Comparison of ENCODE assay signal across 14 cellular contexts in genomic region chr3:169999433-169999832, GRCh38. TPM values are rescaled to one million over a fixed set of nuclear protein-coding genes. Genes with fewer than 3 reads are reported as not detected.
A peak's percentile ranks its signal among the peaks of the same experiment; 100 is the strongest.
DNase-seq lines count a peak whose midpoint lies in the region; ATAC-seq and TF ChIP-seq lines count a peak whose summit lies in the region.
"Had no signal": no experiment of that assay in that cellular context is flagged by ENCODE, and none has a peak within 500 bp of the region (broad histone marks: within the 10 kb centered on the region; RNA-seq: fewer than 3 reads in every experiment).

No MANE protein-coding gene starts in this region.

- TF ChIP-seq CTCF in osteoblast (IDR thresholded peaks at IDR 0.05; ENCODE audit: extremely low read depth, low read depth, low read length), result no peak

- H3K27ac ChIP-seq in osteoblast (ENCODE audit: low read depth, low read length), result peak overlapping the region; percentile 58
- H3K27ac ChIP-seq: esophagus muscularis mucosa, skin epidermis, thoracic aorta had no signal

- H3K36me3 ChIP-seq in osteoblast (ENCODE audit: insufficient read depth, low read length), result peaks cover 10% of the 10 kb centered on the region
- H3K36me3 ChIP-seq: thoracic aorta had no signal

- DNase-seq in activated T-cell treated with anti-CD3 and anti-CD28 coated beads, Interleukin-2, amount 50 U/mL, for 4 hours, result no peak
- DNase-seq in activated T-cell treated with anti-CD3 and anti-CD28 coated beads, Interleukin-2, amount 50 U/mL, for 48 hours, result no peak
- DNase-seq in osteoblast (ENCODE audit: insufficient read length, low spot score, missing footprints), result no peak
- DNase-seq in iPS-NIHi7 (ENCODE audit: extremely low spot score), result no peak
- DNase-seq in HUDEP-2 (lab: John Stamatoyannopoulos, UW; ENCODE audit: unreplicated experiment in 76 of 76), result no peak
- DNase-seq in NCI-H1694 treated with DMSO at 0.1 percent for 48 hours (lab: John Stamatoyannopoulos, UW), result no peak
- DNase-seq: BE2C, left lung, NCI-H1105 had no signal

- peak; percentile 94 to 97 for ATAC-seq in activated T-cell treated with anti-CD3 and anti-CD28 coated beads, Interleukin-2, amount 50 U/mL, for 4 hours
- ATAC-seq in GM21619 (IDR thresholded peaks at IDR 0.05; ENCODE audit: unreplicated experiment) (peak; percentile 94), HG03354 (IDR thresholded peaks at IDR 0.05; ENCODE audit: poor library complexity, severe bottlenecking, unreplicated experiment) (peak; percentile 91)

- no peak overlapping the region for H3K4me3 ChIP-seq in osteoblast (ENCODE audit: insufficient read depth, low read length)
- H3K4me3 ChIP-seq: esophagus muscularis mucosa, left lung, skin epidermis, thoracic aorta had no signal

- H3K4me2 ChIP-seq in osteoblast (ENCODE audit: insufficient read depth, low read length), result no peak overlapping the region

- H3K36me3 Mint-ChIP-seq in activated T-cell treated with anti-CD3 and anti-CD28 coated beads, Interleukin-2, amount 50 U/mL, for 4 hours (ENCODE audit: insufficient read depth), result peaks cover 12% of the 10 kb centered on the region

- H3K4me3 Mint-ChIP-seq in activated T-cell treated with anti-CD3 and anti-CD28 coated beads, Interleukin-2, amount 50 U/mL, for 4 hours, result no peak overlapping the region

- peaks cover 7% of the 10 kb centered on the region for H3K4me1 ChIP-seq in osteoblast (ENCODE audit: insufficient read depth, low read length)
- H3K4me1 ChIP-seq: BE2C had no signal

- no peaks in the 10 kb centered on the region for H3K79me2 ChIP-seq in osteoblast (ENCODE audit: insufficient read depth, low read length)

- H3K9me3 Mint-ChIP-seq in activated T-cell treated with anti-CD3 and anti-CD28 coated beads, Interleukin-2, amount 50 U/mL, for 4 hours, result no peaks in the 10 kb centered on the region

- no peak overlapping the region for H2AFZ ChIP-seq in osteoblast (ENCODE audit: low read length)

- H4K20me1 ChIP-seq in osteoblast (ENCODE audit: insufficient read depth, low read length), result no peaks in the 10 kb centered on the region

- no peaks in the 10 kb centered on the region for H3K9me3 ChIP-seq in osteoblast (ENCODE audit: low read depth, low read length)
- H3K9me3 ChIP-seq: BE2C, esophagus muscularis mucosa, left lung, thoracic aorta had no signal

- H3K27me3 ChIP-seq in osteoblast (ENCODE audit: insufficient read depth, low read length), result no peaks in the 10 kb centered on the region
- H3K27me3 ChIP-seq: BE2C, esophagus muscularis mucosa, left lung had no signal

- no peaks in the 10 kb centered on the region for H3K27me3 Mint-ChIP-seq in activated T-cell treated with anti-CD3 and anti-CD28 coated beads, Interleukin-2, amount 50 U/mL, for 4 hours (ENCODE audit: low read depth)

- peaks cover 38% of the 10 kb centered on the region for H3K4me1 Mint-ChIP-seq in activated T-cell treated with anti-CD3 and anti-CD28 coated beads, Interleukin-2, amount 50 U/mL, for 4 hours (ENCODE audit: low read depth)

RNA-seq across cellular contexts. Expression of gene SEC62, which starts 32.8 kb away (rescaled TPM):
- total RNA-seq in activated T-cell treated with anti-CD3 and anti-CD28 coated beads, Interleukin-2, amount 50 U/mL, for 4 hours, result 10 to 100 TPM; 65.9 to 75.6 (median 66.8) TPM
- total RNA-seq in osteoblast, result 31.5 and 34.2 TPM in 2 replicates

RNA-seq across cellular contexts. Expression of gene GPR160, which starts 38.4 kb away (rescaled TPM):
- 1 to 10 TPM; 2.2 to 3.0 (median 2.5) TPM for total RNA-seq in activated T-cell treated with anti-CD3 and anti-CD28 coated beads, Interleukin-2, amount 50 U/mL, for 4 hours
- 0.29 TPM in 1 of 2 replicates, not detected in the other for total RNA-seq in osteoblast
